18 cellular contexts compared by ENCODE assay signal in the genomic region with DNA sequence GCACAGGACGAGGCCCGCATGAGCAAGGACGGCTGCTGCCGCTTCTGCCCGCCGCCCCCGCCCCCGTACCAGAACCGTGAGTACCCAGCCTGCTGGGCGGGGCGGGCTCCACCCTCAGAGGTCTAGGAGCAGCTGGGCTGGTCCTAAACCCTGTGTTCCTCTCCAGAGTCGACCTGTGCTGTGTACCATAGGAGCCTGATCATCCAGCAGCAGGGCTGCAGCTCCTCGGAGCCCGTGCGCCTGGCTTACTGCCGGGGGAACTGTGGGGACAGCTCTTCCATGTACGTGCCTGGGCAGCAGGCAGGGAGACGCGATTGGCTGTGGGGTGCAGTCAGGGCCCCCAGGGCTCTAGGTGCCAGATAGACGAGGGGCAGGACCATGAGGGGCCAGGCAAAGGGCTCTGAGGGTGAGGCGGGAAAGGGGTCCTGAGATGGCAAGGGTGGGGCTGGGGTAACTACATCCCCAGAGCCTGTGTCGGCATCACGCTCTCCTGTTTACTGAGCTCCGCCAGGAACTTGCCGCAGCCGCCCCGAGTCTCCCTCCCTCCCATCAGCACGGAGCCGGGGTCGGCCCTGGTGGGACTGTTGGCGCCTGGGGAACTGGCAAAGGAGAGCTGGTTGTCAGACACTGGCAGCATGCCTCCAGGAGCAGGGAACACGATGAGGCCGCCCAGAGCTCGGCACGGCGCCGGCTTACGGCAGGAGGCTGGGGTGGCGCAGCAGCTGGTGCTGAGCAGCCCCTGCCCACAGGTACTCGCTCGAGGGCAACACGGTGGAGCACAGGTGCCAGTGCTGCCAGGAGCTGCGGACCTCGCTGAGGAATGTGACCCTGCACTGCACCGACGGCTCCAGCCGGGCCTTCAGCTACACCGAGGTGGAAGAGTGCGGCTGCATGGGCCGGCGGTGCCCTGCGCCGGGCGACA. TPM values are rescaled to one million over a fixed set of nuclear protein-coding genes. Genes with fewer than 3 reads are reported as not detected.
DNase-seq lines count a peak whose midpoint lies in the region; ATAC-seq, FAIRE-seq and TF ChIP-seq lines count a peak whose summit lies in the region.
"Had no signal": no experiment of that assay in that cellular context is flagged by ENCODE, and none has a peak within 500 bp of the region (broad histone marks: within the 10 kb centered on the region; RNA-seq: fewer than 3 reads in every experiment).

No MANE protein-coding gene starts in this region.

- peaks cover 0 to 69% (median 68%) of the 10 kb centered on the region in 7 donors for H3K27me3 ChIP-seq in heart right ventricle
- peaks cover 35 to 77% of the 10 kb centered on the region in 2 experiments for H3K27me3 ChIP-seq in HepG2 (ENCODE audit: control insufficient read depth in 1 of 2, insufficient read depth in 2 of 2, low read length in 2 of 2)
- no peaks in the 10 kb centered on the region for H3K27me3 ChIP-seq in aorta (ENCODE audit: control insufficient read depth in 1 of 2, insufficient read depth in 2 of 2, low read length in 1 of 2)
- H3K27me3 ChIP-seq in esophagus squamous epithelium, result peaks cover 0 to 96% (median 5%) of the 10 kb centered on the region in 4 donors
- H3K27me3 ChIP-seq: cardiac muscle cell had no signal

- CTCF ChIA-PET in HepG2 (lab: Yijun Ruan, JAX; ENCODE audit: low intra/inter-chr PET ratio, low total read pairs), result no interaction called here

- H3K27ac ChIP-seq in heart right ventricle, result no peak overlapping the region
- no peak overlapping the region for H3K27ac ChIP-seq in HepG2 (ENCODE audit: extremely low read length, insufficient read depth, low read length)
- no peak overlapping the region for H3K27ac ChIP-seq in aorta (ENCODE audit: low read depth in 1 of 2, low read length in 2 of 2)
- H3K27ac ChIP-seq in esophagus squamous epithelium, result no peak overlapping the region
- H3K27ac ChIP-seq: C4-2B, cardiac muscle cell had no signal

- BruUV-seq in HepG2 (replicated peaks; lab: Mats Ljungman, UMichigan), result no TSS peak

- TF ChIP-seq POLR2A in HepG2 (IDR thresholded peaks at IDR 0.05; ENCODE audit: insufficient read depth in 1 of 2, low read depth in 2 of 2, low read length in 2 of 2) (no peak), esophagus squamous epithelium (IDR thresholded peaks at IDR 0.05) (no peak)

- H3K9me3 ChIP-seq in heart right ventricle (no peaks in the 10 kb centered on the region), HepG2 (ENCODE audit: low read length) (no peaks in the 10 kb centered on the region), aorta (ENCODE audit: control insufficient read depth, low read length) (no peaks in the 10 kb centered on the region), esophagus squamous epithelium (no peaks in the 10 kb centered on the region)

- no peaks in the 10 kb centered on the region for H3K79me2 ChIP-seq in HepG2 (ENCODE audit: insufficient read depth, low read length)

- peak; percentile 34 for DNase-seq in Right ventricle myocardium superior
- no peak for DNase-seq in heart right ventricle
- DNase-seq in NCI-H2196 (lab: John Stamatoyannopoulos, UW; ENCODE audit: unreplicated experiment), result peak; percentile 62
- DNase-seq in HepG2 (ENCODE audit: low spot score), result no peak
- peak; percentile 39 to 75 for DNase-seq in aorta
- no peak for DNase-seq in esophagus squamous epithelium (lab: John Stamatoyannopoulos, UW)
- DNase-seq: kidney glomerular epithelial cell; naive B cell; NCI-H1436; NK-92 treated with Interleukin-12 subunit alpha and Interleukin-12 subunit beta, amount 100 ng/mL, for 24 hours; retina had no signal

- no peak overlapping the region for H3K4me3 ChIP-seq in heart right ventricle
- H3K4me3 ChIP-seq in HepG2 (replicated peaks in 1 of 3; ENCODE audit: insufficient read depth in 1 of 3, low read depth in 2 of 3, low read length in 3 of 3), result no peak overlapping the region
- H3K4me3 ChIP-seq in aorta (ENCODE audit: low read length in 2 of 2), result no peak overlapping the region
- no peak overlapping the region for H3K4me3 ChIP-seq in esophagus squamous epithelium
- H3K4me3 ChIP-seq: cardiac muscle cell had no signal

- TF ChIP-seq CTCF in heart right ventricle (IDR thresholded peaks at IDR 0.05), result no peak
- no peak for TF ChIP-seq CTCF in HepG2 (CRISPR knock-in tag; IDR thresholded peaks at IDR 0.05)
- TF ChIP-seq CTCF in esophagus squamous epithelium (IDR thresholded peaks at IDR 0.05), result no peak

- no peak for ATAC-seq in Right ventricle myocardium superior (ENCODE audit: poor library complexity)
- no peak for ATAC-seq in heart right ventricle
- ATAC-seq in HepG2, result no peak
- ATAC-seq in aorta (ENCODE audit: low FRiP score), result no peak
- ATAC-seq in HG03469 (IDR thresholded peaks at IDR 0.05; ENCODE audit: unreplicated experiment), result no peak
- ATAC-seq: activated naive CD4-positive, alpha-beta T cell treated with anti-CD3 and anti-CD28 coated beads, Interleukin-2, amount 50 U/mL, for 72 hours; stimulated activated memory B cell treated with anti-CD40 and anti-IgM and Interleukin-4, amounts not matched to agents 10 μg/mL and 1 μg/mL and 100 μg/mL, for 72 hours had no signal

- peaks cover 0 to 7% (median 3%) of the 10 kb centered on the region in 9 donors for H3K4me1 ChIP-seq in heart right ventricle
- H3K4me1 ChIP-seq in HepG2 (ENCODE audit: insufficient read depth, low read length), result no peaks in the 10 kb centered on the region
- H3K4me1 ChIP-seq in aorta (ENCODE audit: control insufficient read depth in 1 of 2, insufficient read depth in 2 of 2, low read length in 2 of 2), result no peaks in the 10 kb centered on the region
- H3K4me1 ChIP-seq in esophagus squamous epithelium, result peaks cover 0 to 25% (median 3%) of the 10 kb centered on the region in 3 donors

- no peak overlapping the region for H3K4me2 ChIP-seq in HepG2 (ENCODE audit: low read depth, low read length)

- no peak overlapping the region for H2AFZ ChIP-seq in HepG2 (ENCODE audit: low read length)

- TF ChIP-seq EP300 in HepG2 (IDR thresholded peaks at IDR 0.05; ENCODE audit: low read depth in 2 of 2, low read length in 2 of 2), result no peak
- TF ChIP-seq EP300 in HepG2 (CRISPR knock-in tag; IDR thresholded peaks at IDR 0.05; ENCODE audit: borderline replicate concordance), result no peak

- intact Hi-C loops in Right ventricle myocardium superior (cut with DNase I), result loop anchor here (5.0 to 10.0 kb wide), 2 partner anchors 317 to 375 kb away; partner anchors contain the start of gene DUSP8
- intact Hi-C loops in heart right ventricle (cut with DNase I), result loop anchor here in 7 of 10 donors (5.0 kb wide), 4 partner anchors 107 to 377 kb away; partner anchors contain the start of gene TOLLIP (in 1 of the 7)
- intact Hi-C loops in HepG2 (cut with micrococcal nuclease; ENCODE audit: unreplicated experiment), result loop anchor here (10.0 kb wide), 1 partner anchor 65 kb away; no protein-coding TSS in a partner anchor
- intact Hi-C loops in aorta (cut with DNase I), result loop anchor here in 1 of 2 donors (10.0 kb wide), 1 partner anchor 185 kb away; the partner anchor contains the start of gene BRSK2
- intact Hi-C loops in esophagus squamous epithelium (cut with DNase I), result loop anchor here (10.0 kb wide), 2 partner anchors 315 to 375 kb away; partner anchors contain the start of gene DUSP8

- 72 to 76% methylated on average over 54 of the region's 54 CpGs for WGBS in heart right ventricle, 2 donors
- 19% methylated on average over 15 of the region's 54 CpGs for WGBS in HepG2 (ENCODE audit: low lambda C conversion rate)
- 66 to 67% methylated on average over 49 to 54 of the region's 54 CpGs for WGBS in aorta, 2 donors
- WGBS in esophagus squamous epithelium, 2 donors, result 33 to 59% methylated on average over 11 to 18 of the region's 54 CpGs

- POLR2A ChIA-PET in HepG2 (lab: Yijun Ruan, JAX), result no interaction called here

- no peaks in the 10 kb centered on the region for H3K36me3 ChIP-seq in heart right ventricle
- H3K36me3 ChIP-seq in HepG2 (replicated peaks in 1 of 2; ENCODE audit: control insufficient read depth in 1 of 2, insufficient read depth in 2 of 2, low read length in 2 of 2), result no peaks in the 10 kb centered on the region
- H3K36me3 ChIP-seq in aorta (ENCODE audit: control insufficient read depth in 1 of 2, insufficient read depth in 2 of 2, low read length in 1 of 2), result no peaks in the 10 kb centered on the region
- H3K36me3 ChIP-seq in esophagus squamous epithelium, result no peaks in the 10 kb centered on the region
- H3K36me3 ChIP-seq: cardiac muscle cell had no signal

- H4K20me1 ChIP-seq in HepG2 (ENCODE audit: insufficient read depth, low read length), result no peaks in the 10 kb centered on the region

- no peak for TF ChIP-seq RAD21 in HepG2 (CRISPR knock-in tag; IDR thresholded peaks at IDR 0.05)

- no peak overlapping the region for H3K9ac ChIP-seq in HepG2 (ENCODE audit: insufficient read depth, low read depth, low read length)

- in situ Hi-C loops in HepG2 (cut with HindIII; ENCODE audit: extremely low pct_ligation_motif_present, low pct_unique_long_range_greater_than_20kb), result no loop called here

- no peak for FAIRE-seq in HepG2 (lab: Jason Lieb, UNC)

RNA-seq across cellular contexts. Expression of gene MUC5B, which starts 22.9 kb away (rescaled TPM):
- total RNA-seq in Right ventricle myocardium superior, result not detected
- not detected for total RNA-seq in heart right ventricle
- polyA plus RNA-seq in heart right ventricle, result not detected
- not detected in 2 replicates for total RNA-seq in HepG2 (2016; rRNA removed; fragmentation: Illumina TruSeq; extraction: Trizol)
- total RNA-seq in HepG2 (2016; cell fraction: cytosol; rRNA removed; fragmentation: Illumina TruSeq; extraction: Trizol; ENCODE audit: low read depth), result under 0.01 TPM in 1 of 2 replicates, not detected in the other
- not detected in 2 replicates for total RNA-seq in HepG2 (2016; cell fraction: insoluble cytoplasmic fraction; rRNA removed; fragmentation: Illumina TruSeq; extraction: Trizol)
- not detected in 2 replicates for total RNA-seq in HepG2 (2016; cell fraction: membrane; rRNA removed; fragmentation: Illumina TruSeq; extraction: Trizol)
- not detected in 2 replicates for total RNA-seq in HepG2 (2016; cell fraction: nucleus; rRNA removed; fragmentation: Illumina TruSeq; extraction: Trizol)
- 0.01 and 0.05 TPM in 2 replicates for polyA plus RNA-seq in HepG2 (2011; rRNA removed)
- under 0.01 and 0.01 TPM in 2 replicates for polyA plus RNA-seq in HepG2 (2011; cell fraction: cytosol; rRNA removed)
- polyA plus RNA-seq in HepG2 (2011; cell fraction: nucleus; rRNA removed), result 0.18 and 0.99 TPM in 2 replicates
- 2.3 and 3.1 TPM in 2 replicates for polyA plus RNA-seq in HepG2 (2012)
- polyA plus RNA-seq in HepG2 (2016; cell fraction: cytosol; fragmentation: Illumina TruSeq; extraction: Trizol; ENCODE audit: low read depth), result not detected in 2 replicates
- not detected in 2 replicates for polyA plus RNA-seq in HepG2 (2016; cell fraction: insoluble cytoplasmic fraction; fragmentation: Illumina TruSeq; extraction: Trizol; ENCODE audit: low read depth)
- polyA plus RNA-seq in HepG2 (2016; cell fraction: membrane; fragmentation: Illumina TruSeq; extraction: Trizol; ENCODE audit: low read depth), result not detected in 2 replicates
- polyA plus RNA-seq in HepG2 (2016; cell fraction: nucleus; fragmentation: Illumina TruSeq; extraction: Trizol; ENCODE audit: insufficient read depth, low read depth), result not detected in 2 replicates
- 0.02 and 0.06 TPM in 2 replicates for polyA minus RNA-seq in HepG2 (2011; rRNA and poly(A)+ RNA removed; ENCODE audit: low replicate concordance)
- polyA minus RNA-seq in HepG2 (2011; cell fraction: cytosol; rRNA and poly(A)+ RNA removed), result 0.69 TPM in 1 of 2 replicates, not detected in the other
- 0.26 and 0.50 TPM in 2 replicates for polyA minus RNA-seq in HepG2 (2011; cell fraction: nucleus; rRNA and poly(A)+ RNA removed)
- total RNA-seq in aorta, result not detected
- under 1 TPM in 1 of 2 donors, not detected in 1; 0.25 TPM for polyA plus RNA-seq in aorta
- total RNA-seq in esophagus squamous epithelium, result 100 to 1,000 TPM in 1 of 4 donors, 1 to 10 TPM in 1, under 1 TPM in 2; 0.04 to 139 (median 1.6) TPM
- total RNA-seq: activated naive CD4-positive, alpha-beta T cell treated with anti-CD3 and anti-CD28 coated beads, Interleukin-2, amount 50 U/mL, for 72 hours; cardiac muscle cell; urinary bladder had no signal
- polyA plus RNA-seq: cardiac muscle cell, urinary bladder had no signal

RNA-seq across cellular contexts. Expression of gene MUC5AC, which starts 42.2 kb away (rescaled TPM):
- total RNA-seq in Right ventricle myocardium superior (not detected), heart right ventricle (not detected), HepG2 (2016; rRNA removed; fragmentation: Illumina TruSeq; extraction: Trizol) (not detected in 2 replicates), aorta (not detected), esophagus squamous epithelium (1 to 10 TPM in 1 of 4 donors, under 1 TPM in 1, not detected in 2; under 0.01 to 1.5 TPM)
- polyA plus RNA-seq in heart right ventricle (not detected), HepG2 (2011; rRNA removed) (under 0.01 TPM in 2 replicates), aorta (under 1 TPM in 1 of 2 donors, not detected in 1; 0.05 TPM)
- not detected in 2 replicates for total RNA-seq in HepG2 (2016; cell fraction: cytosol; rRNA removed; fragmentation: Illumina TruSeq; extraction: Trizol; ENCODE audit: low read depth)
- not detected in 2 replicates for total RNA-seq in HepG2 (2016; cell fraction: insoluble cytoplasmic fraction; rRNA removed; fragmentation: Illumina TruSeq; extraction: Trizol)
- total RNA-seq in HepG2 (2016; cell fraction: membrane; rRNA removed; fragmentation: Illumina TruSeq; extraction: Trizol), result not detected in 2 replicates
- total RNA-seq in HepG2 (2016; cell fraction: nucleus; rRNA removed; fragmentation: Illumina TruSeq; extraction: Trizol), result not detected in 2 replicates
- under 0.01 TPM in 1 of 2 replicates, not detected in the other for polyA plus RNA-seq in HepG2 (2011; cell fraction: cytosol; rRNA removed)
- 0.02 TPM in 2 replicates for polyA plus RNA-seq in HepG2 (2011; cell fraction: nucleus; rRNA removed)
- not detected in 2 replicates for polyA plus RNA-seq in HepG2 (2012)
- polyA plus RNA-seq in HepG2 (2016; cell fraction: cytosol; fragmentation: Illumina TruSeq; extraction: Trizol; ENCODE audit: low read depth), result not detected in 2 replicates
- polyA plus RNA-seq in HepG2 (2016; cell fraction: insoluble cytoplasmic fraction; fragmentation: Illumina TruSeq; extraction: Trizol; ENCODE audit: low read depth), result not detected in 2 replicates
- not detected in 2 replicates for polyA plus RNA-seq in HepG2 (2016; cell fraction: membrane; fragmentation: Illumina TruSeq; extraction: Trizol; ENCODE audit: low read depth)
- polyA plus RNA-seq in HepG2 (2016; cell fraction: nucleus; fragmentation: Illumina TruSeq; extraction: Trizol; ENCODE audit: insufficient read depth, low read depth), result 0.03 TPM in 1 of 2 replicates, not detected in the other
- polyA minus RNA-seq in HepG2 (2011; rRNA and poly(A)+ RNA removed; ENCODE audit: low replicate concordance), result not detected in 2 replicates
- not detected in 2 replicates for polyA minus RNA-seq in HepG2 (2011; cell fraction: cytosol; rRNA and poly(A)+ RNA removed)
- polyA minus RNA-seq in HepG2 (2011; cell fraction: nucleus; rRNA and poly(A)+ RNA removed), result not detected in 2 replicates
- total RNA-seq: activated naive CD4-positive, alpha-beta T cell treated with anti-CD3 and anti-CD28 coated beads, Interleukin-2, amount 50 U/mL, for 72 hours; cardiac muscle cell; SK-MEL-5; urinary bladder had no signal
- polyA plus RNA-seq: cardiac muscle cell, urinary bladder had no signal

Comparison
In these comparisons a context has a peak if more than half of its experiments do, and no peak if none do; other contexts are left out.
1. DNase-seq: peak in Right ventricle myocardium superior (single experiment), NCI-H2196 (single experiment) and aorta (2 of 2); none in heart right ventricle (0 of 2), HepG2 (single experiment) and esophagus squamous epithelium (single experiment).